ENCODE assay signal across 25 cellular contexts in genomic region chr6:71126506-71126905, GRCh38.
"Had no signal": no experiment of that assay in that cellular context is flagged by ENCODE, and none has a peak within 500 bp of the region (broad histone marks: within the 10 kb centered on the region; RNA-seq: fewer than 3 reads in every experiment).

No MANE protein-coding gene starts in this region.

- H3K27ac Mint-ChIP-seq: activated CD4-positive, alpha-beta memory T cell treated with anti-CD3 and anti-CD28 coated beads for 36 hours; activated naive CD4-positive, alpha-beta T cell treated with anti-CD3 and anti-CD28 coated beads, Interleukin-2, amount 50 U/mL, for 24 hours; activated naive CD8-positive, alpha-beta T cell treated with anti-CD3 and anti-CD28 coated beads, Interleukin-2, amount 50 U/mL, for 24 hours; activated T-helper 17 cell treated with anti-CD3 and anti-CD28 coated beads, Interleukin-2, amount 50 U/mL, for 72 hours; progenitor cell of endocrine pancreas had no signal

- H3K36me3 ChIP-seq: breast epithelium, gastroesophageal sphincter, ovary, right lobe of liver, uterus, WERI-Rb-1 had no signal

- H3K27me3 ChIP-seq: breast epithelium, gastroesophageal sphincter, ovary, right lobe of liver, uterus had no signal

- ATAC-seq: activated CD4-positive, CD25-positive, alpha-beta regulatory T cell treated with anti-CD3 and anti-CD28 coated beads, Interleukin-2, amount 50 U/mL, for 24 hours; activated naive CD8-positive, alpha-beta T cell treated with anti-CD3 and anti-CD28 coated beads, Interleukin-2, amount 50 U/mL, for 24 hours; activated T-helper 17 cell treated with anti-CD3 and anti-CD28 coated beads, Interleukin-2, amount 50 U/mL, for 72 hours; gastroesophageal sphincter; left cardiac atrium; right lobe of liver had no signal

- H3K4me1 ChIP-seq: breast epithelium, gastroesophageal sphincter, right lobe of liver, uterus had no signal

- H3K4me3 ChIP-seq: breast epithelium, gastroesophageal sphincter, ovary, right lobe of liver, uterus had no signal

- H3K9me3 ChIP-seq: right lobe of liver, uterus had no signal

- H3K36me3 Mint-ChIP-seq: activated CD4-positive, alpha-beta memory T cell treated with anti-CD3 and anti-CD28 coated beads for 36 hours; activated naive CD4-positive, alpha-beta T cell treated with anti-CD3 and anti-CD28 coated beads, Interleukin-2, amount 50 U/mL, for 24 hours had no signal

- H3K9me3 Mint-ChIP-seq: activated CD4-positive, alpha-beta memory T cell treated with anti-CD3 and anti-CD28 coated beads for 36 hours; activated naive CD4-positive, alpha-beta T cell treated with anti-CD3 and anti-CD28 coated beads, Interleukin-2, amount 50 U/mL, for 24 hours; activated T-helper 17 cell treated with anti-CD3 and anti-CD28 coated beads, Interleukin-2, amount 50 U/mL, for 72 hours had no signal

- H3K27ac ChIP-seq: breast epithelium, gastroesophageal sphincter, ovary, right lobe of liver, uterus, WERI-Rb-1 had no signal

- H3K4me3 Mint-ChIP-seq: activated CD4-positive, alpha-beta memory T cell treated with anti-CD3 and anti-CD28 coated beads for 36 hours; activated naive CD4-positive, alpha-beta T cell treated with anti-CD3 and anti-CD28 coated beads, Interleukin-2, amount 50 U/mL, for 24 hours; activated naive CD8-positive, alpha-beta T cell treated with anti-CD3 and anti-CD28 coated beads, Interleukin-2, amount 50 U/mL, for 24 hours; activated T-helper 17 cell treated with anti-CD3 and anti-CD28 coated beads, Interleukin-2, amount 50 U/mL, for 72 hours had no signal

- DNase-seq: activated CD4-positive, alpha-beta memory T cell treated with anti-CD3 and anti-CD28 coated beads for 36 hours; activated CD4-positive, alpha-beta T cell treated with anti-CD3 and anti-CD28 coated beads for 48 hours; activated CD8-positive, alpha-beta memory T cell treated with anti-CD3 and anti-CD28 coated beads, Interleukin-2, amount 50 U/mL, for 4 hours; activated gamma-delta T cell treated with Interleukin-2 at 50 U/mL for 16 hours; activated naive CD8-positive, alpha-beta T cell treated with anti-CD3 and anti-CD28 coated beads, Interleukin-2, amount 50 U/mL, for 24 hours; activated T-cell treated with anti-CD3 and anti-CD28 coated beads, Interleukin-2, amount 50 U/mL, for 1 hour; amygdala; central memory CD4-positive, alpha-beta T cell; head of caudate nucleus; hippocampal formation; left cardiac atrium; mammary epithelial cell; ovary; right lobe of liver; stimulated activated CD4-positive, alpha-beta T cell treated with anti-CD3 and anti-CD28 coated beads, Interleukin-2, amount 100 ng/mL, for 48 hours; stimulated activated naive CD4-positive, alpha-beta T cell treated with Interleukin-2 at 50 U/mL for 16 hours; trophoblast cell; uterus; WERI-Rb-1 had no signal

- H3K27me3 Mint-ChIP-seq: activated naive CD4-positive, alpha-beta T cell treated with anti-CD3 and anti-CD28 coated beads, Interleukin-2, amount 50 U/mL, for 24 hours; activated naive CD8-positive, alpha-beta T cell treated with anti-CD3 and anti-CD28 coated beads, Interleukin-2, amount 50 U/mL, for 24 hours; progenitor cell of endocrine pancreas had no signal

- H3K4me1 Mint-ChIP-seq: activated naive CD4-positive, alpha-beta T cell treated with anti-CD3 and anti-CD28 coated beads, Interleukin-2, amount 50 U/mL, for 24 hours; activated naive CD8-positive, alpha-beta T cell treated with anti-CD3 and anti-CD28 coated beads, Interleukin-2, amount 50 U/mL, for 24 hours; activated T-helper 17 cell treated with anti-CD3 and anti-CD28 coated beads, Interleukin-2, amount 50 U/mL, for 72 hours had no signal
